Comparison of ENCODE assay signal across 20 cellular contexts in genomic region chr5:17169507-17169906, GRCh38. TPM values are rescaled to one million over a fixed set of nuclear protein-coding genes. Genes with fewer than 3 reads are reported as not detected.
A peak's percentile ranks its signal among the peaks of the same experiment; 100 is the strongest.
DNase-seq lines count a peak whose midpoint lies in the region; ATAC-seq, FAIRE-seq and TF ChIP-seq lines count a peak whose summit lies in the region.
"Had no signal": no experiment of that assay in that cellular context is flagged by ENCODE, and none has a peak within 500 bp of the region (broad histone marks: within the 10 kb centered on the region; RNA-seq: fewer than 3 reads in every experiment).

No MANE protein-coding gene starts in this region.

- peak overlapping the region; percentile 53 for H3K27ac Mint-ChIP-seq in HFFc6
- H3K27ac Mint-ChIP-seq in activated naive CD4-positive, alpha-beta T cell treated with anti-CD3 and anti-CD28 coated beads, Interleukin-2, amount 50 U/mL, for 72 hours = no peak overlapping the region
- H3K27ac Mint-ChIP-seq: activated naive CD8-positive, alpha-beta T cell treated with anti-CD3 and anti-CD28 coated beads, Interleukin-2, amount 50 U/mL, for 24 hours; CD4-positive, alpha-beta T cell; T-helper 1 cell treated with Interleukin-12 subunit alpha and Interleukin-12 subunit beta and Interleukin-4 antibody, amounts not matched to agents 30 μg/mL and 1 μg/mL, for 36 hours had no signal

- DNase-seq in HFFc6 (peak; percentile 85), dermis blood vessel endothelial cell (peak; percentile 87), left kidney (ENCODE audit: low read depth, low spot score) (peak; percentile 54), small intestine (peak; percentile 11), omental fat pad (ENCODE audit: low spot score) (no peak), hypothalamus (lab: John Stamatoyannopoulos, UW) (no peak)
- no peak for DNase-seq in activated naive CD4-positive, alpha-beta T cell treated with anti-CD3 and anti-CD28 coated beads, Interleukin-2, amount 50 U/mL, for 72 hours (ENCODE audit: low spot score in 2 of 2)
- DNase-seq: activated CD4-positive, alpha-beta T cell treated with anti-CD3 and anti-CD28 coated beads for 4 hours; activated naive CD8-positive, alpha-beta T cell treated with anti-CD3 and anti-CD28 coated beads, Interleukin-2, amount 50 U/mL, for 24 hours; CD4-positive, alpha-beta T cell; colonic mucosa; esophagus squamous epithelium; MM.1S; NCI-H748 treated with DMSO at 0.1 percent for 48 hours; pancreas; stimulated activated CD4-positive, alpha-beta T cell treated with anti-CD3 and anti-CD28 coated beads, Interleukin-2, amount 100 ng/mL, for 24 hours had no signal

- peak overlapping the region; percentile 41 for H3K4me3 Mint-ChIP-seq in HFFc6
- H3K4me3 Mint-ChIP-seq: activated naive CD8-positive, alpha-beta T cell treated with anti-CD3 and anti-CD28 coated beads, Interleukin-2, amount 50 U/mL, for 24 hours; CD4-positive, alpha-beta T cell; T-helper 1 cell treated with Interleukin-12 subunit alpha and Interleukin-12 subunit beta and Interleukin-4 antibody, amounts not matched to agents 30 μg/mL and 1 μg/mL, for 36 hours had no signal

- peaks cover 55% of the 10 kb centered on the region for H3K4me1 Mint-ChIP-seq in HFFc6 (ENCODE audit: low read depth)
- H3K4me1 Mint-ChIP-seq: activated naive CD8-positive, alpha-beta T cell treated with anti-CD3 and anti-CD28 coated beads, Interleukin-2, amount 50 U/mL, for 24 hours had no signal

- no peak for ATAC-seq in omental fat pad (ENCODE audit: low FRiP score)
- no peak for ATAC-seq in activated naive CD4-positive, alpha-beta T cell treated with anti-CD3 and anti-CD28 coated beads, Interleukin-2, amount 50 U/mL, for 72 hours
- ATAC-seq: activated naive CD8-positive, alpha-beta T cell treated with anti-CD3 and anti-CD28 coated beads, Interleukin-2, amount 50 U/mL, for 24 hours had no signal

- H3K4me1 ChIP-seq in small intestine (ENCODE audit: control insufficient read depth in 2 of 2, insufficient read depth in 1 of 2, low read depth in 1 of 2, low read length in 1 of 2) = no peaks in the 10 kb centered on the region
- H3K4me1 ChIP-seq: colonic mucosa, esophagus squamous epithelium, pancreas had no signal

- H3K36me3 ChIP-seq in small intestine (ENCODE audit: control insufficient read depth in 2 of 2, insufficient read depth in 2 of 2, low read length in 2 of 2) = no peaks in the 10 kb centered on the region
- H3K36me3 ChIP-seq: colonic mucosa, esophagus squamous epithelium, pancreas had no signal

- no peaks in the 10 kb centered on the region for H3K27me3 ChIP-seq in small intestine (ENCODE audit: control insufficient read depth in 2 of 2, insufficient read depth in 2 of 2, low read length in 2 of 2)
- H3K27me3 ChIP-seq: colonic mucosa, esophagus squamous epithelium, pancreas had no signal

- H3K27me3 Mint-ChIP-seq in HFFc6 (ENCODE audit: insufficient read depth) = no peaks in the 10 kb centered on the region
- H3K27me3 Mint-ChIP-seq: CD4-positive, alpha-beta T cell had no signal

- no peaks in the 10 kb centered on the region for H3K9me3 ChIP-seq in small intestine (ENCODE audit: control insufficient read depth, low read depth)
- H3K9me3 ChIP-seq: colonic mucosa, esophagus squamous epithelium, pancreas had no signal

- 16 to 28% (median 16%) methylated on average over 2 of the region's 2 CpGs for WGBS in small intestine, 3 donors

- no peak for FAIRE-seq in small intestine (lab: Jason Lieb, UNC)
- FAIRE-seq: GM12891, RCC 7860 had no signal

- no peaks in the 10 kb centered on the region for H3K9me3 Mint-ChIP-seq in HFFc6
- H3K9me3 Mint-ChIP-seq in activated naive CD4-positive, alpha-beta T cell treated with anti-CD3 and anti-CD28 coated beads, Interleukin-2, amount 50 U/mL, for 72 hours = no peaks in the 10 kb centered on the region
- H3K9me3 Mint-ChIP-seq: activated naive CD8-positive, alpha-beta T cell treated with anti-CD3 and anti-CD28 coated beads, Interleukin-2, amount 50 U/mL, for 24 hours; CD4-positive, alpha-beta T cell; T-helper 1 cell treated with Interleukin-12 subunit alpha and Interleukin-12 subunit beta and Interleukin-4 antibody, amounts not matched to agents 30 μg/mL and 1 μg/mL, for 36 hours had no signal

- peaks cover 8% of the 10 kb centered on the region for H3K36me3 Mint-ChIP-seq in HFFc6 (ENCODE audit: low read depth)
- no peaks in the 10 kb centered on the region for H3K36me3 Mint-ChIP-seq in activated naive CD4-positive, alpha-beta T cell treated with anti-CD3 and anti-CD28 coated beads, Interleukin-2, amount 50 U/mL, for 72 hours

- no peak overlapping the region for H3K4me3 ChIP-seq in small intestine (ENCODE audit: low read depth in 1 of 2, low read length in 2 of 2)
- H3K4me3 ChIP-seq: colonic mucosa, esophagus squamous epithelium, pancreas had no signal

- H3K27ac ChIP-seq in small intestine (ENCODE audit: low read depth in 1 of 2, low read length in 1 of 2) = no peak overlapping the region
- H3K27ac ChIP-seq: colonic mucosa, esophagus squamous epithelium, pancreas had no signal

- TF ChIP-seq CTCF in HFFc6 (IDR thresholded peaks at IDR 0.05) = no peak
- no peak for TF ChIP-seq CTCF in omental fat pad (IDR thresholded peaks at IDR 0.05)

RNA-seq across cellular contexts. Expression of gene BASP1, which starts 47.9 kb away (rescaled TPM):
- total RNA-seq in HFFc6 (2021; fragmentation: NEBNext Ultra II Directional; extraction: Animal tissue kit (Norgen Biotek cat#: 25700)) = 100 to 1,000 TPM; 101 to 158 (median 151) TPM
- total RNA-seq in dermis blood vessel endothelial cell (4.4 and 9.3 TPM in 2 replicates), omental fat pad (10 to 100 TPM; 19.8 to 53.9 (median 32.5) TPM)
- 1 to 10 TPM in 2 of 3 donors, under 1 TPM in 1; 0.67 to 9.5 (median 8.4) TPM for polyA plus RNA-seq in small intestine
- under 1 TPM; 0.16 to 0.76 TPM for total RNA-seq in activated naive CD4-positive, alpha-beta T cell treated with anti-CD3 and anti-CD28 coated beads, Interleukin-2, amount 50 U/mL, for 72 hours
- total RNA-seq: HT-29 had no signal

Comparison
In these comparisons a context has a peak if more than half of its experiments do, and no peak if none do; other contexts are left out.
1. DNase-seq: peak in HFFc6 (single experiment), dermis blood vessel endothelial cell (single experiment), left kidney (single experiment) and small intestine (single experiment); none in omental fat pad (single experiment), hypothalamus (0 of 51) and activated naive CD4-positive, alpha-beta T cell treated with anti-CD3 and anti-CD28 coated beads, Interleukin-2, amount 50 U/mL, for 72 hours (0 of 2).